ENCODE assay signal across 9 cellular contexts in the genomic region with DNA sequence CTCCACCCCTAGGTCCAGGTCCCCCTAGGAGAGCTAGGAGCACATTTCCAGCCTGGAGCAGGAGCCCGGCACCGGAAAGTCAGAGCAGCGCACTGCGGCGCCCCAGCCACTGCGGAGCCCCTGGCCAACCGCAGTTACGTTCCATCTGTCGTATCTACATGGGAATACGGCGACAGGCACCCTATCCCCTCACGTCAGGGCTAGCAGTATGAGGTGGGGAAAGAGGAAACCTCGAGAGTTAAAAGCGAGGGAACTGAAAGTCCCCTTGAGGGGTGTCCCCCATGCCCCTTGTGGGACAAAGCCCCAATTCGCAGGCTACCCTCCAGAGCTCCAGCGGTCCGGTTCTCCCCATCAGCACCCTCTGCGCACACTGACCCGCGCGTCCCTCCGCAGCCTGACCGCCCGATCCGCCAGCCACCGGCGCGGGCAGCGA. TPM values are rescaled to one million over a fixed set of nuclear protein-coding genes. Genes with fewer than 3 reads are reported as not detected.
DNase-seq lines count a peak whose midpoint lies in the region; ATAC-seq, FAIRE-seq and TF ChIP-seq lines count a peak whose summit lies in the region.
"Had no signal": no experiment of that assay in that cellular context is flagged by ENCODE, and none has a peak within 500 bp of the region (broad histone marks: within the 10 kb centered on the region; RNA-seq: fewer than 3 reads in every experiment).

No MANE protein-coding gene starts in this region.

- H2AK5ac ChIP-seq in IMR-90 (ENCODE audit: low read depth, low read length), result no peak overlapping the region; the same call in 1 of the 2 replicates

- H2AFZ ChIP-seq in IMR-90 (replicated peaks; ENCODE audit: low read length, poor library complexity) (peak overlapping the region; percentile 95), neural progenitor cell (replicated peaks) (peak overlapping the region; percentile 99)

- H3K4me1 ChIP-seq in A549 (0 out of 3 replicates have a peak, but pooled peaks cover 5% of the 10 kb centered on the region), IMR-90 (ENCODE audit: control insufficient read depth, insufficient read depth, low read length) (peaks cover 9% of the 10 kb centered on the region), neural progenitor cell (peaks cover 10% of the 10 kb centered on the region), small intestine (ENCODE audit: control insufficient read depth in 2 of 2, insufficient read depth in 1 of 2, low read depth in 1 of 2, low read length in 1 of 2) (no peaks in the 10 kb centered on the region)

- no TSS peak for BruUV-seq in IMR-90 (replicated peaks; lab: Mats Ljungman, UMichigan)

- TF ChIP-seq EP300 in A549 (IDR thresholded peaks at IDR 0.05), result no peak

- no peaks in the 10 kb centered on the region; the same call in 1 of the 2 replicates for H3K27me3 ChIP-seq in IMR-90 (ENCODE audit: control insufficient read depth, insufficient read depth, low read length)
- H3K27me3 ChIP-seq in neural progenitor cell, result peaks cover 73% of the 10 kb centered on the region
- H3K27me3 ChIP-seq in small intestine (ENCODE audit: control insufficient read depth in 2 of 2, insufficient read depth in 2 of 2, low read length in 2 of 2), result peaks cover 7 to 8% of the 10 kb centered on the region in 2 donors

- peak overlapping the region; percentile 54 for H3K4ac ChIP-seq in IMR-90 (ENCODE audit: low read depth, low read length)

- TF ChIP-seq POLR2A in A549 (IDR thresholded peaks at IDR 0.05; ENCODE audit: low read length) (no peak), IMR-90 (IDR thresholded peaks at IDR 0.05; ENCODE audit: low read depth, low read length) (no peak)

- H3K27ac Mint-ChIP-seq in neural progenitor cell, result peak overlapping the region; percentile 17

- peak overlapping the region; percentile 55; the same call in 1 of the 2 replicates for H3K14ac ChIP-seq in IMR-90 (replicated peaks; ENCODE audit: low read depth, low read length)

- no peaks in the 10 kb centered on the region for H3K9me3 ChIP-seq in A549
- H3K9me3 ChIP-seq in IMR-90 (ENCODE audit: control insufficient read depth, insufficient read depth, low read length), result no peaks in the 10 kb centered on the region
- H3K9me3 ChIP-seq in neural progenitor cell (ENCODE audit: low read depth), result no peaks in the 10 kb centered on the region
- H3K9me3 ChIP-seq in small intestine (ENCODE audit: control insufficient read depth, low read depth), result no peaks in the 10 kb centered on the region

- H3K18ac ChIP-seq in IMR-90 (ENCODE audit: low read depth, low read length), result no peak overlapping the region

- H2BK5ac ChIP-seq in IMR-90 (ENCODE audit: low read depth, low read length, poor library complexity, severe bottlenecking), result peak overlapping the region; percentile 5

- H4K5ac ChIP-seq in IMR-90 (ENCODE audit: low read depth, low read length), result no peak overlapping the region; the same call in 1 of the 2 replicates

- H3K4me2 ChIP-seq in A549 (peak overlapping the region; percentile 87), IMR-90 (ENCODE audit: low read depth, low read length) (peak overlapping the region; percentile 87), neural progenitor cell (peak overlapping the region; percentile 97)

- H3K4me3 ChIP-seq in A549, result peak overlapping the region; percentile 55
- peak overlapping the region; percentile 96 for H3K4me3 ChIP-seq in IMR-90 (ENCODE audit: insufficient read depth, low read depth, low read length)
- peak overlapping the region; percentile 54 to 77 for H3K4me3 ChIP-seq in foreskin fibroblast (ENCODE audit: low read depth in 1 of 2, low read length in 2 of 2)
- H3K4me3 ChIP-seq in neural progenitor cell, result peak overlapping the region; percentile 66
- peak overlapping the region in 1 of 2 donors; percentile 62 for H3K4me3 ChIP-seq in small intestine (ENCODE audit: low read depth in 1 of 2, low read length in 2 of 2)

- no peak for FAIRE-seq in A549 (lab: Jason Lieb, UNC)
- no peak for FAIRE-seq in small intestine (lab: Jason Lieb, UNC)

- WGBS in A549 (ENCODE audit: missing lambda C conversion rate), result 6% methylated on average over 21 of the region's 29 CpGs
- 1% methylated on average over 20 of the region's 29 CpGs; no CpG with 5 or more reads in 1 of the 2 experiments for WGBS in IMR-90 (ENCODE audit: extremely low coverage in 2 of 2, insufficient read length in 1 of 2), 2 experiments
- WGBS in small intestine, 3 donors, result 1 to 3% (median 2%) methylated on average over 28 to 29 of the region's 29 CpGs

- no peaks in the 10 kb centered on the region for H4K20me1 ChIP-seq in IMR-90 (ENCODE audit: insufficient read depth, low read length)
- no peaks in the 10 kb centered on the region for H4K20me1 ChIP-seq in neural progenitor cell (ENCODE audit: low read depth)

- H3K9me1 ChIP-seq in IMR-90 (ENCODE audit: insufficient read depth, low read length), result peaks cover 9% of the 10 kb centered on the region; the same call in 1 of the 2 replicates

- no peak overlapping the region for H3K56ac ChIP-seq in IMR-90 (ENCODE audit: extremely low read depth, insufficient read depth, low read length)

- TF ChIP-seq RAD21 in A549 (conservative IDR thresholded peaks at IDR 0.05 in 1 of 2, IDR thresholded peaks at IDR 0.05 in 1 of 2) (no peak), IMR-90 (IDR thresholded peaks at IDR 0.05; ENCODE audit: low read length) (no peak)

- no peak overlapping the region for H4K91ac ChIP-seq in IMR-90 (ENCODE audit: insufficient read depth, low read depth, low read length)

- POLR2A ChIA-PET in A549 (lab: Yijun Ruan, JAX) (no interaction called here), IMR-90 (lab: Charles Lee; ENCODE audit: unreplicated experiment) (no interaction called here)

- ATAC-seq in A549 (peak; percentile 66 to 77), IMR-90 (ENCODE audit: low read depth) (peak; percentile 48)

- peaks cover 24% of the 10 kb centered on the region for H3F3A ChIP-seq in neural progenitor cell (ENCODE audit: low read depth)

- H4K8ac ChIP-seq in IMR-90 (ENCODE audit: low read depth in 2 of 2, low read length in 2 of 2), result peak overlapping the region in 1 of 2 experiments; percentile 11; a peak in 2 of 4 replicates

- no peaks in the 10 kb centered on the region for H3K79me2 ChIP-seq in neural progenitor cell (ENCODE audit: low read depth)

- H2BK15ac ChIP-seq in IMR-90 (ENCODE audit: low read depth, low read length), result peak overlapping the region; percentile 37; the same call in 2 of the 3 replicates

- peak overlapping the region; percentile 32; the same call in 1 of the 2 replicates for H2BK120ac ChIP-seq in IMR-90 (ENCODE audit: low read depth, low read length)

- 0 out of 2 replicates have a peak overlapping the region, but pooled peaks have one; percentile 24 for H2BK20ac ChIP-seq in IMR-90 (ENCODE audit: low read depth, low read length)

- H3K4me1 Mint-ChIP-seq in neural progenitor cell, result peaks cover 54% of the 10 kb centered on the region

- dilution Hi-C loops in IMR-90 (cut with HindIII; ENCODE audit: low sequenced_read_pairs, unreplicated experiment), result no loop called here

- CTCF ChIA-PET in A549 (lab: Yijun Ruan, JAX), result no interaction called here
- CTCF ChIA-PET in IMR-90 (lab: Yijun Ruan, JAX), result interaction anchor here (0.7 kb wide), 1 partner anchor 362 kb away, joined by 3 read pairs; no protein-coding TSS in a partner anchor

- H3K27ac ChIP-seq in A549, result peak overlapping the region; percentile 49 to 84; a peak in 5 of 6 replicates
- no peak overlapping the region for H3K27ac ChIP-seq in IMR-90 (ENCODE audit: insufficient read depth, low read length)
- no peak overlapping the region for H3K27ac ChIP-seq in neural progenitor cell
- H3K27ac ChIP-seq in small intestine (ENCODE audit: low read depth in 1 of 2, low read length in 1 of 2), result no peak overlapping the region
- H3K27ac ChIP-seq: epithelial cell of prostate had no signal

- H3K79me1 ChIP-seq in IMR-90 (ENCODE audit: low read depth in 1 of 2, low read length in 2 of 2), result peaks cover 0 to 10% of the 10 kb centered on the region in 2 experiments; a peak in 1 of 4 replicates

- no peaks in the 10 kb centered on the region for H3K36me3 ChIP-seq in IMR-90 (ENCODE audit: control insufficient read depth, insufficient read depth, low read length)
- no peaks in the 10 kb centered on the region for H3K36me3 ChIP-seq in neural progenitor cell
- no peaks in the 10 kb centered on the region for H3K36me3 ChIP-seq in small intestine (ENCODE audit: control insufficient read depth in 2 of 2, insufficient read depth in 2 of 2, low read length in 2 of 2)

- H2AK9ac ChIP-seq in IMR-90 (replicated peaks; ENCODE audit: low read depth, low read length, poor library complexity), result peak overlapping the region; percentile 60

- H3K9ac ChIP-seq in IMR-90 (ENCODE audit: low read depth, low read length) (peak overlapping the region; percentile 41; the same call in 1 of the 2 replicates), neural progenitor cell (no peak overlapping the region)

- intact Hi-C loops in IMR-90 (cut with micrococcal nuclease), result no loop called here

- H3K36me3 Mint-ChIP-seq in neural progenitor cell, result no peaks in the 10 kb centered on the region

- peak in 1 of 2 experiments; percentile 11 for DNase-seq in A549 (ENCODE audit: low read depth in 1 of 2, low spot score in 1 of 2)
- DNase-seq in GM13976 (ENCODE audit: low spot score), result peak; percentile 47
- no peak for DNase-seq in IMR-90
- peak; percentile 17 for DNase-seq in activated CD8-positive, alpha-beta memory T cell treated with anti-CD3 and anti-CD28 coated beads, Interleukin-2, amount 50 U/mL, for 4 hours
- DNase-seq in foreskin fibroblast, result peak in 1 of 2 donors; percentile 55
- DNase-seq in neural progenitor cell (ENCODE audit: low spot score), result peak; percentile 69
- no peak for DNase-seq in small intestine
- no peak for DNase-seq in mucosa of gallbladder (ENCODE audit: low spot score)

- in situ Hi-C loops in GM13976 (cut with MboI; ENCODE audit: low sequenced_read_pairs, unreplicated experiment) (no loop called here), IMR-90 (cut with MboI; ENCODE audit: low sequenced_read_pairs) (loop anchor here (10.0 kb wide), 1 partner anchor 92 kb away; no protein-coding TSS in a partner anchor)

- TF ChIP-seq CTCF in A549 (IDR thresholded peaks at IDR 0.05), result no peak
- TF ChIP-seq CTCF in GM13976 (IDR thresholded peaks at IDR 0.05; ENCODE audit: borderline replicate concordance, control extremely low read depth, extremely low read depth, insufficient read depth, missing control alignments), result no peak
- no peak for TF ChIP-seq CTCF in IMR-90 (conservative IDR thresholded peaks at IDR 0.05; ENCODE audit: low read depth, low read length)
- TF ChIP-seq CTCF in foreskin fibroblast (IDR thresholded peaks at IDR 0.05; ENCODE audit: low read depth, low read length), result no peak
- no peak for TF ChIP-seq CTCF in neural progenitor cell (IDR thresholded peaks at IDR 0.05)

- peaks cover 3% of the 10 kb centered on the region for H3K27me3 Mint-ChIP-seq in neural progenitor cell (ENCODE audit: insufficient read depth, low read depth)

- peak overlapping the region; percentile 88 for H3K4me3 Mint-ChIP-seq in neural progenitor cell

- H3K23ac ChIP-seq in IMR-90 (ENCODE audit: low read depth, low read length), result 0 out of 2 replicates have a peak overlapping the region, but pooled peaks have one; percentile 45

- no peaks in the 10 kb centered on the region for H3K9me3 Mint-ChIP-seq in neural progenitor cell

RNA-seq across cellular contexts. Expression of a gene that starts 1.0 kb away (rescaled TPM):
- polyA plus RNA-seq in A549 (2011; rRNA removed), result 0.22 TPM in 2 replicates
- polyA plus RNA-seq in A549 (2012; cell fraction: cytosol; rRNA removed), result 0.05 and 0.08 TPM in 2 replicates
- polyA plus RNA-seq in A549 (2012; cell fraction: nucleus; rRNA removed), result 0.17 TPM in 2 replicates
- polyA plus RNA-seq in A549 (2017; fragmentation: RNase III; extraction: RNeasy Plus Mini Kit Qiagen cat#74134 plus additional on column Dnase treatment), result 0.14 to 0.22 TPM (median 0.18 TPM) in 3 replicates
- polyA minus RNA-seq in A549 (2011; rRNA and poly(A)+ RNA removed), result 0.10 and 0.33 TPM in 2 replicates
- total RNA-seq in IMR-90 (2012; rRNA removed), result 2.3 and 3.3 TPM in 2 replicates
- polyA plus RNA-seq in IMR-90 (2012; rRNA removed), result 4.1 and 4.2 TPM in 2 replicates
- polyA plus RNA-seq in IMR-90 (2012; cell fraction: cytosol; rRNA removed), result 1.9 and 2.2 TPM in 2 replicates
- polyA plus RNA-seq in IMR-90 (2012; cell fraction: nucleus; rRNA removed; ENCODE audit: low replicate concordance), result 7.8 and 14.6 TPM in 2 replicates
- total RNA-seq in neural progenitor cell (ENCODE audit: low replicate concordance), result 11.6 and 12.7 TPM in 2 replicates
- under 1 TPM in 1 of 3 donors, not detected in 2; 0.43 TPM for polyA plus RNA-seq in small intestine
- 4.6 TPM for total RNA-seq in mucosa of gallbladder

RNA-seq across cellular contexts. Expression of a gene that starts 15.0 kb away (rescaled TPM):
- polyA plus RNA-seq in A549 (2011; rRNA removed) (61.3 and 79.9 TPM in 2 replicates), A549 (2017; fragmentation: RNase III; extraction: RNeasy Plus Mini Kit Qiagen cat#74134 plus additional on column Dnase treatment) (35.1 to 37.2 TPM (median 36.7 TPM) in 3 replicates), IMR-90 (2012; rRNA removed) (26.7 and 32.4 TPM in 2 replicates), small intestine (10 to 100 TPM in 1 of 3 donors, 1 to 10 TPM in 2; 7.6 to 21.8 (median 8.9) TPM)
- polyA plus RNA-seq in A549 (2012; cell fraction: cytosol; rRNA removed), result 25.0 and 26.2 TPM in 2 replicates
- 16.1 and 21.5 TPM in 2 replicates for polyA plus RNA-seq in A549 (2012; cell fraction: nucleus; rRNA removed)
- 47.1 and 52.9 TPM in 2 replicates for polyA minus RNA-seq in A549 (2011; rRNA and poly(A)+ RNA removed)
- total RNA-seq in IMR-90 (2012; rRNA removed) (45.0 and 80.3 TPM in 2 replicates), neural progenitor cell (ENCODE audit: low replicate concordance) (52.6 and 72.3 TPM in 2 replicates), mucosa of gallbladder (20.8 TPM)
- polyA plus RNA-seq in IMR-90 (2012; cell fraction: cytosol; rRNA removed), result 59.8 and 60.1 TPM in 2 replicates
- polyA plus RNA-seq in IMR-90 (2012; cell fraction: nucleus; rRNA removed; ENCODE audit: low replicate concordance), result 18.1 and 26.0 TPM in 2 replicates

Comparison
In these comparisons a context has a peak if more than half of its experiments do, and no peak if none do; other contexts are left out.
1. DNase-seq: peak in GM13976 (single experiment), activated CD8-positive, alpha-beta memory T cell treated with anti-CD3 and anti-CD28 coated beads, Interleukin-2, amount 50 U/mL, for 4 hours (single experiment) and neural progenitor cell (single experiment); none in IMR-90 (single experiment), small intestine (single experiment) and mucosa of gallbladder (single experiment).
2. H3K27ac ChIP-seq: peak in A549 (2 of 2); none in IMR-90 (single experiment), neural progenitor cell (single experiment) and small intestine (0 of 2).
3. Peak in every context shown above with its lines, with median percentiles within 50 percentile points of each other: H3K4me2 ChIP-seq.